1 cellular context compared by ENCODE assay signal in genomic region chr5:132477784-132478497, GRCh38.
TF ChIP-seq lines count a peak whose summit lies in the region.

No MANE protein-coding gene starts in this region.

TF ChIP-seq in SK-N-SH, 30 proteins besides CTCF, POLR2A, EP300 and RAD21 (continued from another document):
- TF ChIP-seq TAF1 (IDR thresholded peaks at IDR 0.05; ENCODE audit: borderline replicate concordance, low read depth, low read length) (no peak), TCF12 (IDR thresholded peaks at IDR 0.05) (no peak)
